In genomic region chr16:28749997-28750465, GRCh38 we compare ENCODE assay signal across 8 cellular contexts. TPM values are rescaled to one million over a fixed set of nuclear protein-coding genes. Genes with fewer than 3 reads are reported as not detected.
DNase-seq lines count a peak whose midpoint lies in the region; ATAC-seq and TF ChIP-seq lines count a peak whose summit lies in the region.
"Not testable (repeated sequence)": the region's sequence is repeated elsewhere in the genome, so short reads cannot be mapped to it uniquely, and the experiment has no call there.

No MANE protein-coding gene starts in this region.

- not testable (repeated sequence) for H2AFZ ChIP-seq in HCT116 (ENCODE audit: low read depth, low read length, poor library complexity, severe bottlenecking); hepatocyte

- not testable (repeated sequence) for H3K4me1 Mint-ChIP-seq in activated naive CD8-positive, alpha-beta T cell treated with anti-CD3 and anti-CD28 coated beads, Interleukin-2, amount 10 ng/mL, durations not matched to agents 7 days and 5 days

- RAD21 ChIA-PET in HCT116 (lab: Charles Lee; ENCODE audit: low non-redundant PET in 1 of 2, low total read pairs in 2 of 2, uncharacterized antibody in 2 of 2, unreplicated experiment in 2 of 2): not testable (repeated sequence)

- not testable (repeated sequence) for H3K9me2 ChIP-seq in HCT116 (ENCODE audit: insufficient read depth); hepatocyte (replicated peaks; ENCODE audit: insufficient read depth)

- H3K36me3 Mint-ChIP-seq in activated naive CD8-positive, alpha-beta T cell treated with anti-CD3 and anti-CD28 coated beads, Interleukin-2, amount 10 ng/mL, durations not matched to agents 7 days and 5 days: not testable (repeated sequence)

- H3K27ac ChIP-seq in HCT116 (ENCODE audit: low read depth, low read length); hepatocyte; aorta (ENCODE audit: low read depth in 1 of 2, low read length in 2 of 2): not testable (repeated sequence)

- WGBS in hepatocyte (ENCODE audit: low lambda C conversion rate, missing lambda C conversion rate): 28% methylated on average over 23 of the region's 33 CpGs
- WGBS in aorta, 2 donors: 14 to 69% methylated on average over 3 to 22 of the region's 33 CpGs

- 0 out of 2 replicates have a peak overlapping the region, but pooled peaks have one; percentile 32 for H3K4me2 ChIP-seq in HCT116 (ENCODE audit: low read length)
- H3K4me2 ChIP-seq in hepatocyte: peak overlapping the region; percentile 65

- POLR2A ChIA-PET in HCT116 (lab: Charles Lee); activated naive CD8-positive, alpha-beta T cell treated with anti-CD3 and anti-CD28 coated beads, Interleukin-2, amount 10 ng/mL, durations not matched to agents 7 days and 5 days (lab: Charles Lee): not testable (repeated sequence)

- TF ChIP-seq POLR2A in HCT116 (IDR thresholded peaks at IDR 0.05; ENCODE audit: borderline replicate concordance, extremely low read depth, insufficient read depth, insufficient read length): not testable (repeated sequence)

- H3K36me3 ChIP-seq in HCT116 (ENCODE audit: control insufficient read depth in 1 of 2, insufficient read depth in 2 of 2, low read length in 2 of 2); hepatocyte (replicated peaks; ENCODE audit: insufficient read depth, low read depth); aorta (ENCODE audit: control insufficient read depth in 1 of 2, insufficient read depth in 2 of 2, low read length in 1 of 2): not testable (repeated sequence)

- not testable (repeated sequence) for H3K4me3 ChIP-seq in HCT116 (replicated peaks in 1 of 2; ENCODE audit: low read depth in 1 of 2, low read length in 2 of 2); hepatocyte; aorta (ENCODE audit: low read length in 2 of 2)

- CTCF ChIA-PET in HCT116 (lab: Charles Lee): not testable (repeated sequence)

- not testable (repeated sequence) for DNase-seq in HCT116 (ENCODE audit: low read depth, low spot score); hepatocyte (ENCODE audit: low spot score)
- peak; percentile 46 for DNase-seq in activated CD4-positive, CD25-positive, alpha-beta regulatory T cell treated with anti-CD3 and anti-CD28 coated beads, Interleukin-2, amount 50 U/mL, for 72 hours
- peak; percentile 66 for DNase-seq in activated naive CD8-positive, alpha-beta T cell treated with anti-CD3 and anti-CD28 coated beads, Interleukin-2, amount 10 ng/mL, durations not matched to agents 7 days and 5 days
- peak; percentile 34 for DNase-seq in stimulated activated CD4-positive, alpha-beta T cell treated with anti-CD3 and anti-CD28 coated beads, Interleukin-12 subunit alpha, Interleukin-12 subunit beta, amount 100 ng/mL, for 4 hours
- DNase-seq in aorta: peak; percentile 48 to 73

- ATAC-seq in GM18873 (IDR thresholded peaks at IDR 0.05; ENCODE audit: low FRiP score, unreplicated experiment) (peak; percentile 82), HCT116 (peak; percentile 98), HG03442 (IDR thresholded peaks at IDR 0.05; ENCODE audit: unreplicated experiment) (peak; percentile 92), aorta (ENCODE audit: low FRiP score) (peak; percentile 96)
- ATAC-seq in activated naive CD8-positive, alpha-beta T cell treated with anti-CD3 and anti-CD28 coated beads, Interleukin-2, amount 10 ng/mL, durations not matched to agents 7 days and 5 days (ENCODE audit: low read depth): peak; percentile 99

- TF ChIP-seq RAD21 in HCT116 (IDR thresholded peaks at IDR 0.05; ENCODE audit: low read depth): not testable (repeated sequence)

- H3K9me3 ChIP-seq in HCT116 (ENCODE audit: control insufficient read depth in 1 of 2, insufficient read depth in 1 of 2, low read depth in 1 of 2, low read length in 2 of 2); hepatocyte (ENCODE audit: low read depth); aorta (ENCODE audit: control insufficient read depth, low read length): not testable (repeated sequence)

- not testable (repeated sequence) for H3K27me3 ChIP-seq in HCT116 (ENCODE audit: insufficient read depth, low read length); hepatocyte; aorta (ENCODE audit: control insufficient read depth in 1 of 2, insufficient read depth in 2 of 2, low read length in 1 of 2)

- not testable (repeated sequence) for H3K79me2 ChIP-seq in HCT116 (ENCODE audit: insufficient read depth, low read length); hepatocyte

- H3K9ac ChIP-seq in HCT116 (ENCODE audit: low read length): not testable (repeated sequence)

- H3K4me1 ChIP-seq in HCT116 (ENCODE audit: control insufficient read depth in 1 of 2, insufficient read depth in 2 of 2, low read length in 2 of 2); hepatocyte (ENCODE audit: insufficient read depth); aorta (ENCODE audit: control insufficient read depth in 1 of 2, insufficient read depth in 2 of 2, low read length in 2 of 2): not testable (repeated sequence)

- peak overlapping the region; percentile 70 for H3K4me3 Mint-ChIP-seq in activated naive CD8-positive, alpha-beta T cell treated with anti-CD3 and anti-CD28 coated beads, Interleukin-2, amount 10 ng/mL, durations not matched to agents 7 days and 5 days

- intact Hi-C loops in HCT116 (cut with micrococcal nuclease); aorta (cut with DNase I): not testable (repeated sequence)

- not testable (repeated sequence) for H3K27me3 Mint-ChIP-seq in activated naive CD8-positive, alpha-beta T cell treated with anti-CD3 and anti-CD28 coated beads, Interleukin-2, amount 10 ng/mL, durations not matched to agents 7 days and 5 days

- not testable (repeated sequence) for H4K20me1 ChIP-seq in HCT116 (ENCODE audit: insufficient read depth); hepatocyte (ENCODE audit: insufficient read depth, poor library complexity, severe bottlenecking)

- not testable (repeated sequence) for H3K9me3 Mint-ChIP-seq in activated naive CD8-positive, alpha-beta T cell treated with anti-CD3 and anti-CD28 coated beads, Interleukin-2, amount 10 ng/mL, durations not matched to agents 7 days and 5 days

- BruUV-seq in HCT116 (replicated peaks; lab: Mats Ljungman, UMichigan): not testable (repeated sequence)

- H3K27ac Mint-ChIP-seq in activated naive CD8-positive, alpha-beta T cell treated with anti-CD3 and anti-CD28 coated beads, Interleukin-2, amount 10 ng/mL, durations not matched to agents 7 days and 5 days: peak overlapping the region; percentile 65

- not testable (repeated sequence) for TF ChIP-seq CTCF in HCT116 (IDR thresholded peaks at IDR 0.05 in 2 of 3, conservative IDR thresholded peaks at IDR 0.05 in 1 of 3; ENCODE audit: borderline replicate concordance in 1 of 3, insufficient read depth in 1 of 3, low read depth in 2 of 3, low read length in 2 of 3)
- TF ChIP-seq CTCF in hepatocyte (IDR thresholded peaks at IDR 0.05; ENCODE audit: poor library complexity): peak; percentile 26

RNA-seq across cellular contexts. Expression of gene NPIPB9, which starts 1.6 kb away (rescaled TPM):
- total RNA-seq in HCT116 (2021; ENCODE audit: unreplicated experiment): 1.1 TPM
- polyA plus RNA-seq in HCT116 (2012): 0.57 and 0.82 TPM in 2 replicates
- 1 to 10 TPM; 2.8 to 4.9 TPM for total RNA-seq in activated naive CD8-positive, alpha-beta T cell treated with anti-CD3 and anti-CD28 coated beads, Interleukin-2, amount 10 ng/mL, durations not matched to agents 7 days and 5 days
- 3.0 and 3.2 TPM in 2 replicates for total RNA-seq in hepatocyte
- polyA plus RNA-seq in hepatocyte: 1.0 and 1.5 TPM in 2 replicates
- total RNA-seq in aorta: 1 to 10 TPM; 2.8 to 4.1 TPM
- under 1 TPM in 1 of 2 donors, not detected in 1; 0.18 TPM for polyA plus RNA-seq in aorta

RNA-seq across cellular contexts. Expression of gene EIF3C, which starts 38.8 kb away (rescaled TPM):
- total RNA-seq in HCT116 (2021; ENCODE audit: unreplicated experiment) (680 TPM), hepatocyte (130 and 170 TPM in 2 replicates), aorta (100 to 1,000 TPM; 338 to 374 TPM)
- polyA plus RNA-seq in HCT116 (2012): 731 and 843 TPM in 2 replicates
- total RNA-seq in activated naive CD8-positive, alpha-beta T cell treated with anti-CD3 and anti-CD28 coated beads, Interleukin-2, amount 10 ng/mL, durations not matched to agents 7 days and 5 days: 100 to 1,000 TPM; 287 to 311 TPM
- polyA plus RNA-seq in hepatocyte (439 and 441 TPM in 2 replicates), aorta (100 to 1,000 TPM; 246 to 547 TPM)
